24 cellular contexts compared by ENCODE assay signal in genomic region chr5:18807256-18808193, GRCh38.
"Had no signal": no experiment of that assay in that cellular context is flagged by ENCODE, and none has a peak within 500 bp of the region (broad histone marks: within the 10 kb centered on the region; RNA-seq: fewer than 3 reads in every experiment).

No MANE protein-coding gene starts in this region.

- H3K4me1 Mint-ChIP-seq: activated CD4-positive, alpha-beta T cell treated with anti-CD3 and anti-CD28 coated beads, Interleukin-2, amount 10 ng/mL, durations not matched to agents 7 days and 5 days; activated naive CD8-positive, alpha-beta T cell treated with anti-CD3 and anti-CD28 coated beads, Interleukin-2, amount 50 U/mL, for 24 hours; nephron progenitor cell had no signal

- DNase-seq: activated CD4-positive, alpha-beta T cell treated with anti-CD3 and anti-CD28 coated beads, Interleukin-2, amount 10 ng/mL, durations not matched to agents 7 days and 5 days; activated CD4-positive, CD25-positive, alpha-beta regulatory T cell treated with anti-CD3 and anti-CD28 coated beads, Interleukin-2, amount 50 U/mL, for 72 hours; activated CD8-positive, alpha-beta T cell treated with anti-CD3 and anti-CD28 coated beads, Interleukin-2, amount 10 ng/mL, durations not matched to agents 7 days and 5 days; activated gamma-delta T cell; activated naive CD4-positive, alpha-beta T cell treated with anti-CD3 and anti-CD28 coated beads, Interleukin-2, amount 50 U/mL, for 16 hours; activated naive CD8-positive, alpha-beta T cell treated with anti-CD3 and anti-CD28 coated beads, Interleukin-2, amount 50 U/mL, for 24 hours; body of pancreas; dermis blood vessel endothelial cell; effector memory CD4-positive, alpha-beta T cell; hypothalamus; left colon; mesenchymal stem cell; nephron progenitor cell; pancreas; psoas muscle; spleen; stimulated activated CD4-positive, alpha-beta T cell treated with anti-CD3 and anti-CD28 coated beads, Interleukin-4, amount 100 ng/mL, for 1 hour; stimulated activated naive CD8-positive, alpha-beta T cell treated with anti-CD3 and anti-CD28 coated beads, Interleukin-15, Interleukin-2, amounts not matched to agents 100 U/mL and 50 U/mL, for 24 hours; thyroid gland; upper lobe of right lung had no signal

- H3K4me3 Mint-ChIP-seq: activated CD4-positive, alpha-beta T cell treated with anti-CD3 and anti-CD28 coated beads, Interleukin-2, amount 10 ng/mL, durations not matched to agents 7 days and 5 days; activated CD8-positive, alpha-beta T cell treated with anti-CD3 and anti-CD28 coated beads, Interleukin-2, amount 10 ng/mL, durations not matched to agents 7 days and 5 days; activated naive CD8-positive, alpha-beta T cell treated with anti-CD3 and anti-CD28 coated beads, Interleukin-2, amount 50 U/mL, for 24 hours; activated T-helper 1 cell treated with anti-CD3 and anti-CD28 coated beads, Interleukin-12 subunit alpha, Interleukin-12 subunit beta, Interleukin-2, Interleukin-4 antibody, amounts not matched to agents 30 ng/mL and 10 ng/mL and 1 ng/mL, durations not matched to agents 14 hours and 24 hours and 36 hours; nephron progenitor cell had no signal

- H3K27ac Mint-ChIP-seq: activated CD4-positive, alpha-beta T cell treated with anti-CD3 and anti-CD28 coated beads, Interleukin-2, amount 10 ng/mL, durations not matched to agents 7 days and 5 days; activated CD8-positive, alpha-beta T cell treated with anti-CD3 and anti-CD28 coated beads, Interleukin-2, amount 10 ng/mL, durations not matched to agents 7 days and 5 days; activated naive CD8-positive, alpha-beta T cell treated with anti-CD3 and anti-CD28 coated beads, Interleukin-2, amount 50 U/mL, for 24 hours; activated T-helper 1 cell treated with anti-CD3 and anti-CD28 coated beads, Interleukin-12 subunit alpha, Interleukin-12 subunit beta, Interleukin-2, Interleukin-4 antibody, amounts not matched to agents 30 ng/mL and 10 ng/mL and 1 ng/mL, durations not matched to agents 14 hours and 24 hours and 36 hours; nephron progenitor cell had no signal

- H3K4me1 ChIP-seq: body of pancreas, pancreas, psoas muscle, right atrium auricular region, spleen, thyroid gland, upper lobe of right lung had no signal

- H3K4me3 ChIP-seq: body of pancreas, pancreas, psoas muscle, right atrium auricular region, spleen, thyroid gland, upper lobe of right lung had no signal

- FAIRE-seq: keratinocyte, pancreas had no signal

- H3K27me3 Mint-ChIP-seq: activated CD4-positive, alpha-beta T cell treated with anti-CD3 and anti-CD28 coated beads, Interleukin-2, amount 10 ng/mL, durations not matched to agents 7 days and 5 days had no signal

- H3K9me3 ChIP-seq: body of pancreas, pancreas, psoas muscle, right atrium auricular region, spleen, thyroid gland, upper lobe of right lung had no signal

- H3K27me3 ChIP-seq: body of pancreas, pancreas, right atrium auricular region, spleen, thyroid gland, upper lobe of right lung had no signal

- ATAC-seq: activated CD8-positive, alpha-beta T cell treated with anti-CD3 and anti-CD28 coated beads, Interleukin-2, amount 10 ng/mL, durations not matched to agents 7 days and 5 days; activated naive CD8-positive, alpha-beta T cell treated with anti-CD3 and anti-CD28 coated beads, Interleukin-2, amount 50 U/mL, for 24 hours; body of pancreas; esophagus mucosa; left colon; pancreas; psoas muscle; stimulated activated naive CD8-positive, alpha-beta T cell treated with anti-CD3 and anti-CD28 coated beads, Interleukin-15, Interleukin-2, amounts not matched to agents 100 U/mL and 50 U/mL, for 24 hours; upper lobe of right lung had no signal

- H3K36me3 ChIP-seq: pancreas, right atrium auricular region, spleen, thyroid gland, upper lobe of right lung had no signal

- H3K27ac ChIP-seq: body of pancreas, pancreas, psoas muscle, right atrium auricular region, spleen, thyroid gland, upper lobe of right lung had no signal

- H3K9me3 Mint-ChIP-seq: activated CD4-positive, alpha-beta T cell treated with anti-CD3 and anti-CD28 coated beads, Interleukin-2, amount 10 ng/mL, durations not matched to agents 7 days and 5 days; activated naive CD8-positive, alpha-beta T cell treated with anti-CD3 and anti-CD28 coated beads, Interleukin-2, amount 50 U/mL, for 24 hours; activated T-helper 1 cell treated with anti-CD3 and anti-CD28 coated beads, Interleukin-12 subunit alpha, Interleukin-12 subunit beta, Interleukin-2, Interleukin-4 antibody, amounts not matched to agents 30 ng/mL and 10 ng/mL and 1 ng/mL, durations not matched to agents 14 hours and 24 hours and 36 hours; nephron progenitor cell had no signal
